ENCODE assay signal across 18 cellular contexts in genomic region chr9:119278138-119278537, GRCh38.
"Had no signal": no experiment of that assay in that cellular context is flagged by ENCODE, and none has a peak within 500 bp of the region (broad histone marks: within the 10 kb centered on the region; RNA-seq: fewer than 3 reads in every experiment).

No MANE protein-coding gene starts in this region.

- H3K27ac Mint-ChIP-seq: activated naive CD4-positive, alpha-beta T cell treated with anti-CD3 and anti-CD28 coated beads, Interleukin-2, amount 50 U/mL, for 24 hours; activated T-cell treated with anti-CD3 and anti-CD28 coated beads, Interleukin-2, amount 50 U/mL, for 24 hours had no signal

- FAIRE-seq: endothelial cell of umbilical vein had no signal

- H3K9me3 ChIP-seq: body of pancreas, esophagus squamous epithelium, SJSA1, tibial nerve had no signal

- H3K27ac ChIP-seq: body of pancreas, esophagus squamous epithelium, SJSA1, tibial nerve had no signal

- DNase-seq: activated CD4-positive, alpha-beta T cell treated with anti-CD3 and anti-CD28 coated beads, Interleukin-2, amount 50 U/mL, for 48 hours; activated CD4-positive, CD25-positive, alpha-beta regulatory T cell treated with anti-CD3 and anti-CD28 coated beads, Interleukin-2, amount 50 U/mL, for 72 hours; activated effector memory CD4-positive, alpha-beta T cell treated with anti-CD3 and anti-CD28 coated beads, Interleukin-2, amount 50 U/mL, for 16 hours; activated T-cell treated with anti-CD3 and anti-CD28 coated beads, Interleukin-2, amount 50 U/mL, for 24 hours; body of pancreas; central memory CD4-positive, alpha-beta T cell; cortex of kidney; effector CD8-positive, alpha-beta T cell; esophagus squamous epithelium; left cardiac atrium; naive B cell; stimulated activated naive CD4-positive, alpha-beta T cell; T-helper 9 cell had no signal

- H3K27me3 ChIP-seq: body of pancreas, esophagus squamous epithelium, SJSA1, tibial nerve had no signal

- H3K36me3 ChIP-seq: esophagus squamous epithelium, SJSA1, tibial nerve had no signal

- H3K36me3 Mint-ChIP-seq: activated naive CD4-positive, alpha-beta T cell treated with anti-CD3 and anti-CD28 coated beads, Interleukin-2, amount 50 U/mL, for 24 hours; naive B cell had no signal

- H3K4me1 Mint-ChIP-seq: activated naive CD4-positive, alpha-beta T cell treated with anti-CD3 and anti-CD28 coated beads, Interleukin-2, amount 50 U/mL, for 24 hours; naive B cell had no signal

- H3K4me1 ChIP-seq: body of pancreas, SJSA1, tibial nerve had no signal

- H3K9me3 Mint-ChIP-seq: activated T-cell treated with anti-CD3 and anti-CD28 coated beads, Interleukin-2, amount 50 U/mL, for 24 hours had no signal

- H3K4me3 ChIP-seq: body of pancreas, esophagus squamous epithelium, lung, SJSA1, tibial nerve had no signal

- ATAC-seq: body of pancreas, left cardiac atrium had no signal

- H3K4me3 Mint-ChIP-seq: activated naive CD4-positive, alpha-beta T cell treated with anti-CD3 and anti-CD28 coated beads, Interleukin-2, amount 50 U/mL, for 24 hours; activated T-cell treated with anti-CD3 and anti-CD28 coated beads, Interleukin-2, amount 50 U/mL, for 24 hours; naive B cell had no signal
